In the genomic region with DNA sequence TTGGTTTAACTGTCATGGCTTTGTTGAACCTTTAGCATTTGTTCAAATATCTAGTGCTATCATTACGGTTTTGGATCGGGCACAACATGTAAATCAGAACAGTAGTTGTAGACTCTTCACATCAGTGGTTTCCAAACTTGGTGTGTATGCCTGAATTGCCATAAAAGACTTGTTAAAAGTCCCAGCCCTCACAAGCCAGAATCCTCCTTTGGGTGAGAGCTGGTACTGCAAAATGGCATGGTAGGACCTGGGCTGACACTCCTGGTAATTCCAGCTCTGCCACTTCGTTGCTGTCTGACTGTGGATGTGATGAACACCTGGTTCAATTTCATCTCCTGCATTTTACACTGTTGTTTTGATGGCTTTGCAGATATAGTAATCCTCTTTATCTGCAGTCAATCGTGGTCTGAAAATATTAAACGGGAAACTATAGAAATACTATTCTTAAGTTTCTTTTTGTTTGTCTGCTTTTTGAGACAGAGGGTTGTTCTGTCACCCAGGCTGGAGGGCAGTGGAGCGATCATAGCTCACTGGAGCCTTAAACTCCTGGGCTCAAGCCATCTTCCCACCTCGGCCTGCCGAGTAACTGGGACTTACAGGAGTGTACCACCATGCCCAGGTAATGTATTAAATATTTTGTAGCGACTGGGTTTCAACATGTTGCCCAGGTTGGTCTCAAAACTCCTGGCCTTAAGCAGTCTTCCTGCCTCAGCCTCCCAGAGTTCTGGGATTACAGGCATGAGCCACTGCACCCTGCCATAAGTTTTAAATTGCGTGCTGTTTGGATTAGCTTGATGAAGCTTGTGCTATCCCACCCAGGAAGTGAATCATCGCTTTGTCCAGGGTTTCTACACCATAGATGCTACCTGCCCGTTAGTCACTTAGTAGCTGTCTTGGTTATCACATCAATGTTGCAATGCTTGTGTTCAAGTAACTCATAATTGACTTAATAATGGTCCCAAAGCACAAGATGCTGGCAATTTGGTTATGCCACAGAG, we compare ENCODE assay signal across 8 cellular contexts.
DNase-seq lines count a peak whose midpoint lies in the region; ATAC-seq and TF ChIP-seq lines count a peak whose summit lies in the region.

No MANE protein-coding gene starts in this region.

- H3K27ac ChIP-seq in gastroesophageal sphincter (no peak overlapping the region), thoracic aorta (no peak overlapping the region)

- H3K9me3 ChIP-seq in gastroesophageal sphincter (no peaks in the 10 kb centered on the region), thoracic aorta (no peaks in the 10 kb centered on the region)

- peak overlapping the region; percentile 34 to 96 (median 68) for H3K27ac Mint-ChIP-seq in IgD-negative memory B cell

- no peaks in the 10 kb centered on the region for H3K27me3 ChIP-seq in gastroesophageal sphincter
- no peaks in the 10 kb centered on the region for H3K27me3 ChIP-seq in thoracic aorta (replicated peaks; ENCODE audit: insufficient read depth)

- no peaks in the 10 kb centered on the region for H3K36me3 Mint-ChIP-seq in IgD-negative memory B cell

- ATAC-seq in gastroesophageal sphincter (no peak), thoracic aorta (ENCODE audit: insufficient number of reproducible peaks, low FRiP score, low read depth) (no peak)

- WGBS in gastroesophageal sphincter (ENCODE audit: low coverage in 1 of 2), 2 donors = 66 to 83% methylated on average over 7 to 8 of the region's 12 CpGs

- H3K36me3 ChIP-seq in gastroesophageal sphincter = no peaks in the 10 kb centered on the region
- H3K36me3 ChIP-seq in thoracic aorta = no peaks in the 10 kb centered on the region

- TF ChIP-seq POLR2A in gastroesophageal sphincter (IDR thresholded peaks at IDR 0.05) = no peak

- H3K4me1 Mint-ChIP-seq in IgD-negative memory B cell = peaks cover 58 to 68% (median 66%) of the 10 kb centered on the region in 3 donors

- H3K27me3 Mint-ChIP-seq in IgD-negative memory B cell = no peaks in the 10 kb centered on the region

- no peak for TF ChIP-seq EP300 in gastroesophageal sphincter (IDR thresholded peaks at IDR 0.05)

- peak; percentile 44 to 51 for DNase-seq in activated CD4-positive, alpha-beta T cell treated with anti-CD3 and anti-CD28 coated beads for 4 hours
- DNase-seq in activated CD4-positive, alpha-beta T cell treated with anti-CD3 and anti-CD28 coated beads, Interleukin-2, amount 50 U/mL, for 1 hour = no peak
- peak; percentile 68 for DNase-seq in activated CD4-positive, alpha-beta T cell treated with anti-CD3 and anti-CD28 coated beads for 48 hours
- DNase-seq in thoracic aorta (ENCODE audit: low spot score) (no peak), SHP77 treated with DMSO at 0.1 percent for 48 hours (lab: John Stamatoyannopoulos, UW) (no peak), AG08395 (ENCODE audit: low spot score) (no peak)

- H3K9me3 Mint-ChIP-seq in IgD-negative memory B cell = no peaks in the 10 kb centered on the region

- peak overlapping the region in 2 of 4 donors; percentile 6 to 14 for H3K4me3 Mint-ChIP-seq in IgD-negative memory B cell

- no peak overlapping the region for H3K4me3 ChIP-seq in gastroesophageal sphincter
- H3K4me3 ChIP-seq in thoracic aorta = no peak overlapping the region

- TF ChIP-seq CTCF in gastroesophageal sphincter (IDR thresholded peaks at IDR 0.05) (peak; percentile 12 to 31 (median 20)), thoracic aorta (IDR thresholded peaks at IDR 0.05) (peak; percentile 22)

- peaks cover 3 to 98% (median 17%) of the 10 kb centered on the region in 3 donors for H3K4me1 ChIP-seq in gastroesophageal sphincter
- H3K4me1 ChIP-seq in thoracic aorta (ENCODE audit: control insufficient read depth in 1 of 2, low read depth in 2 of 2) = peaks cover 38 to 79% of the 10 kb centered on the region in 2 donors

Comparison
In these comparisons a context has a peak if more than half of its experiments do, and no peak if none do; other contexts are left out.
1. DNase-seq: peak in activated CD4-positive, alpha-beta T cell treated with anti-CD3 and anti-CD28 coated beads for 4 hours (2 of 2) and activated CD4-positive, alpha-beta T cell treated with anti-CD3 and anti-CD28 coated beads for 48 hours (single experiment); none in activated CD4-positive, alpha-beta T cell treated with anti-CD3 and anti-CD28 coated beads, Interleukin-2, amount 50 U/mL, for 1 hour (single experiment), thoracic aorta (single experiment), SHP77 treated with DMSO at 0.1 percent for 48 hours (single experiment) and AG08395 (single experiment).